7 cellular contexts compared by ENCODE assay signal in genomic region chr19:29211041-29211440, GRCh38. TPM values are rescaled to one million over a fixed set of nuclear protein-coding genes. Genes with fewer than 3 reads are reported as not detected.
DNase-seq lines count a peak whose midpoint lies in the region; ATAC-seq, FAIRE-seq and TF ChIP-seq lines count a peak whose summit lies in the region.
"Not testable (repeated sequence)": the region's sequence is repeated elsewhere in the genome, so short reads cannot be mapped to it uniquely, and the experiment has no call there.

No MANE protein-coding gene starts in this region.

- TF ChIP-seq CTCF in DND-41 (IDR thresholded peaks at IDR 0.05; ENCODE audit: borderline replicate concordance, extremely low read depth, low read length, poor library complexity, severe bottlenecking); LNCaP clone FGC (IDR thresholded peaks at IDR 0.05; ENCODE audit: control insufficient read depth, extremely low read depth, insufficient read depth); endothelial cell of umbilical vein (IDR thresholded peaks at IDR 0.05; ENCODE audit: extremely low read depth in 1 of 2, insufficient read depth in 1 of 2, low read depth in 1 of 2, low read length in 2 of 2); HepG2 (CRISPR knock-in tag; IDR thresholded peaks at IDR 0.05); parathyroid adenoma (IDR thresholded peaks at IDR 0.05): not testable (repeated sequence)

- not testable (repeated sequence) for H2AFZ ChIP-seq in DND-41 (ENCODE audit: low read depth, low read length); endothelial cell of umbilical vein (ENCODE audit: low read depth, low read length); HepG2 (ENCODE audit: low read length); parathyroid adenoma

- H3K9ac ChIP-seq in DND-41 (ENCODE audit: low read depth, low read length); adipocyte (ENCODE audit: low read length); endothelial cell of umbilical vein (replicated peaks; ENCODE audit: extremely low read depth, insufficient read depth, low read length); HepG2 (ENCODE audit: insufficient read depth, low read depth, low read length); parathyroid adenoma: not testable (repeated sequence)

- peak overlapping the region; percentile 97 for H3K27ac Mint-ChIP-seq in activated CD4-positive, alpha-beta T cell treated with anti-CD3 and anti-CD28 coated beads, Interleukin-2, amount 10 ng/mL, durations not matched to agents 24 days and 14 days

- H3K27ac ChIP-seq in DND-41 (ENCODE audit: low read length); endothelial cell of umbilical vein (ENCODE audit: insufficient read depth, low read depth, low read length); HepG2 (ENCODE audit: extremely low read length, insufficient read depth, low read length); parathyroid adenoma: not testable (repeated sequence)

- H3K27me3 Mint-ChIP-seq in activated CD4-positive, alpha-beta T cell treated with anti-CD3 and anti-CD28 coated beads, Interleukin-2, amount 10 ng/mL, durations not matched to agents 24 days and 14 days, result not testable (repeated sequence)

- H3K36me3 Mint-ChIP-seq in activated CD4-positive, alpha-beta T cell treated with anti-CD3 and anti-CD28 coated beads, Interleukin-2, amount 10 ng/mL, durations not matched to agents 24 days and 14 days (ENCODE audit: low read depth), result peaks cover 49% of the 10 kb centered on the region

- dilution Hi-C loops in endothelial cell of umbilical vein (cut with MboI; ENCODE audit: extremely low pct_ligation_motif_present, low sequenced_read_pairs), result not testable (repeated sequence)

- H3K4me2 ChIP-seq in DND-41 (ENCODE audit: insufficient read depth, low read length) (peak overlapping the region; percentile 79), endothelial cell of umbilical vein (ENCODE audit: insufficient read depth, low read length) (peak overlapping the region; percentile 69), HepG2 (ENCODE audit: low read depth, low read length) (peak overlapping the region; percentile 88), parathyroid adenoma (ENCODE audit: low read length) (peak overlapping the region; percentile 60)

- peaks cover 51% of the 10 kb centered on the region for H4K20me1 ChIP-seq in DND-41 (ENCODE audit: insufficient read depth, low read length)
- H4K20me1 ChIP-seq in endothelial cell of umbilical vein (replicated peaks; ENCODE audit: control insufficient read depth, extremely low read depth, insufficient read depth, low read length), result peaks cover 14% of the 10 kb centered on the region
- peaks cover 30% of the 10 kb centered on the region for H4K20me1 ChIP-seq in HepG2 (ENCODE audit: insufficient read depth, low read length)

- not testable (repeated sequence) for BruUV-seq in endothelial cell of umbilical vein (replicated peaks; lab: Mats Ljungman, UMichigan); HepG2 (replicated peaks; lab: Mats Ljungman, UMichigan)

- ATAC-seq in DND-41 (ENCODE audit: insufficient read depth, low read depth); HepG2: not testable (repeated sequence)

- TF ChIP-seq POLR2A in endothelial cell of umbilical vein (IDR thresholded peaks at IDR 0.05; ENCODE audit: low read depth, low read length); HepG2 (IDR thresholded peaks at IDR 0.05; ENCODE audit: insufficient read depth in 1 of 2, low read depth in 2 of 2, low read length in 2 of 2): not testable (repeated sequence)

- not testable (repeated sequence) for H3K27me3 ChIP-seq in DND-41 (ENCODE audit: insufficient read depth, low read length, poor library complexity); adipocyte (replicated peaks; ENCODE audit: control insufficient read depth, insufficient read depth, low read length); endothelial cell of umbilical vein (ENCODE audit: control insufficient read depth in 2 of 2, insufficient read depth in 2 of 2, low read length in 2 of 2); HepG2 (ENCODE audit: control insufficient read depth in 1 of 2, insufficient read depth in 2 of 2, low read length in 2 of 2); parathyroid adenoma (ENCODE audit: control insufficient read depth, insufficient read depth, low read length)

- not testable (repeated sequence) for FAIRE-seq in endothelial cell of umbilical vein (lab: Jason Lieb, UNC); HepG2 (lab: Jason Lieb, UNC)

- H3K4me1 Mint-ChIP-seq in activated CD4-positive, alpha-beta T cell treated with anti-CD3 and anti-CD28 coated beads, Interleukin-2, amount 10 ng/mL, durations not matched to agents 24 days and 14 days, result peaks cover 38% of the 10 kb centered on the region

- WGBS in HepG2 (ENCODE audit: low lambda C conversion rate), result over 99% methylated on average over 3 of the region's 3 CpGs

- H3K79me2 ChIP-seq in DND-41 (ENCODE audit: insufficient read depth, low read length), result peaks cover 60% of the 10 kb centered on the region
- peaks cover 52% of the 10 kb centered on the region for H3K79me2 ChIP-seq in endothelial cell of umbilical vein (ENCODE audit: control insufficient read depth, insufficient read depth, low read length)
- H3K79me2 ChIP-seq in HepG2 (ENCODE audit: insufficient read depth, low read length), result peaks cover 42% of the 10 kb centered on the region
- H3K79me2 ChIP-seq in parathyroid adenoma, result peaks cover 20% of the 10 kb centered on the region

- not testable (repeated sequence) for H3K9me3 Mint-ChIP-seq in activated CD4-positive, alpha-beta T cell treated with anti-CD3 and anti-CD28 coated beads, Interleukin-2, amount 10 ng/mL, durations not matched to agents 24 days and 14 days

- not testable (repeated sequence) for TF ChIP-seq RAD21 in HepG2 (CRISPR knock-in tag; IDR thresholded peaks at IDR 0.05)

- not testable (repeated sequence) for H3K9me3 ChIP-seq in DND-41 (ENCODE audit: insufficient read depth, low read length, severe bottlenecking); adipocyte (ENCODE audit: control insufficient read depth, low read length); endothelial cell of umbilical vein (replicated peaks; ENCODE audit: control insufficient read depth, insufficient read depth, low read length); HepG2 (ENCODE audit: low read length); parathyroid adenoma (ENCODE audit: control insufficient read depth, low read length)

- CTCF ChIA-PET in endothelial cell of umbilical vein (lab: Charles Lee); HepG2 (lab: Yijun Ruan, JAX; ENCODE audit: low intra/inter-chr PET ratio, low total read pairs): not testable (repeated sequence)

- peak overlapping the region; percentile 96 for H3K4me3 Mint-ChIP-seq in activated CD4-positive, alpha-beta T cell treated with anti-CD3 and anti-CD28 coated beads, Interleukin-2, amount 10 ng/mL, durations not matched to agents 24 days and 14 days

- not testable (repeated sequence) for DNase-seq in DND-41; LNCaP clone FGC (ENCODE audit: low read depth); activated CD4-positive, alpha-beta T cell treated with anti-CD3 and anti-CD28 coated beads, Interleukin-2, amount 10 ng/mL, durations not matched to agents 24 days and 14 days; adipocyte (ENCODE audit: low read depth); endothelial cell of umbilical vein (ENCODE audit: low read depth, low spot score); HepG2 (ENCODE audit: low spot score)

- H3K4me1 ChIP-seq in DND-41 (ENCODE audit: insufficient read depth, low read length) (peaks cover 28% of the 10 kb centered on the region), adipocyte (ENCODE audit: control insufficient read depth, insufficient read depth, low read length) (peaks cover 22% of the 10 kb centered on the region), endothelial cell of umbilical vein (ENCODE audit: control insufficient read depth, extremely low read depth, insufficient read depth, low read length) (peaks cover 11% of the 10 kb centered on the region), HepG2 (ENCODE audit: insufficient read depth, low read length) (peaks cover 29% of the 10 kb centered on the region)
- not testable (repeated sequence) for H3K4me1 ChIP-seq in parathyroid adenoma

- H3K36me3 ChIP-seq in DND-41 (ENCODE audit: insufficient read depth, low read length), result peaks cover 46% of the 10 kb centered on the region
- H3K36me3 ChIP-seq in adipocyte (ENCODE audit: control insufficient read depth, insufficient read depth, low read length, severe bottlenecking), result peaks cover 21% of the 10 kb centered on the region
- H3K36me3 ChIP-seq in endothelial cell of umbilical vein (ENCODE audit: control insufficient read depth in 2 of 2, extremely low read depth in 1 of 2, insufficient read depth in 2 of 2, low read length in 2 of 2); parathyroid adenoma (ENCODE audit: control insufficient read depth, insufficient read depth, low read length): not testable (repeated sequence)
- H3K36me3 ChIP-seq in HepG2 (replicated peaks in 1 of 2; ENCODE audit: control insufficient read depth in 1 of 2, insufficient read depth in 2 of 2, low read length in 2 of 2), result peaks cover 3 to 16% of the 10 kb centered on the region in 2 experiments; a peak in 3 of 5 replicates

- intact Hi-C loops in activated CD4-positive, alpha-beta T cell treated with anti-CD3 and anti-CD28 coated beads, Interleukin-2, amount 10 ng/mL, durations not matched to agents 24 days and 14 days (cut with micrococcal nuclease), result loop anchor here (5.0 kb wide), 1 partner anchor 396 kb away; the partner anchor contains the start of gene POP4
- intact Hi-C loops in endothelial cell of umbilical vein (cut with micrococcal nuclease); HepG2 (cut with micrococcal nuclease; ENCODE audit: unreplicated experiment): not testable (repeated sequence)

- in situ Hi-C loops in HepG2 (cut with HindIII; ENCODE audit: extremely low pct_ligation_motif_present, low pct_unique_long_range_greater_than_20kb), result not testable (repeated sequence)

- peak overlapping the region in 1 of 2 experiments; percentile 81; a peak in 3 of 4 replicates for H3K4me3 ChIP-seq in DND-41 (ENCODE audit: low read depth in 1 of 2, low read length in 2 of 2)
- H3K4me3 ChIP-seq in LNCaP clone FGC (ENCODE audit: low read depth, low read length), result peak overlapping the region; percentile 72
- peak overlapping the region; percentile 92 for H3K4me3 ChIP-seq in adipocyte (ENCODE audit: low read length)
- H3K4me3 ChIP-seq in endothelial cell of umbilical vein (replicated peaks in 1 of 3; ENCODE audit: insufficient read depth in 1 of 3, low read depth in 1 of 3, low read length in 3 of 3), result peak overlapping the region in 1 of 3 experiments; percentile 96
- H3K4me3 ChIP-seq in HepG2 (replicated peaks in 1 of 3; ENCODE audit: insufficient read depth in 1 of 3, low read depth in 2 of 3, low read length in 3 of 3), result peak overlapping the region in 1 of 3 experiments; percentile 83; a peak in 4 of 6 replicates
- peak overlapping the region; percentile 98 for H3K4me3 ChIP-seq in parathyroid adenoma (ENCODE audit: low read depth, low read length)

- TF ChIP-seq EP300 in HepG2 (IDR thresholded peaks at IDR 0.05; ENCODE audit: low read depth in 2 of 2, low read length in 2 of 2); HepG2 (CRISPR knock-in tag; IDR thresholded peaks at IDR 0.05; ENCODE audit: borderline replicate concordance): not testable (repeated sequence)

- POLR2A ChIA-PET in endothelial cell of umbilical vein (lab: Charles Lee); HepG2 (lab: Yijun Ruan, JAX): not testable (repeated sequence)

- H3K9me1 ChIP-seq in endothelial cell of umbilical vein (replicated peaks; ENCODE audit: control insufficient read depth, extremely low read depth, insufficient read depth, low read length), result not testable (repeated sequence)

RNA-seq across cellular contexts. Expression of gene UQCRFS1, which starts 1.9 kb away (rescaled TPM):
- 44.5 and 45.4 TPM in 2 replicates for total RNA-seq in activated CD4-positive, alpha-beta T cell treated with anti-CD3 and anti-CD28 coated beads, Interleukin-2, amount 10 ng/mL, durations not matched to agents 24 days and 14 days
- total RNA-seq in endothelial cell of umbilical vein (26.4 and 28.2 TPM in 2 replicates), HepG2 (2016; rRNA removed; fragmentation: Illumina TruSeq; extraction: Trizol) (51.1 and 59.2 TPM in 2 replicates)
- polyA plus RNA-seq in endothelial cell of umbilical vein (33.8 and 38.5 TPM in 2 replicates), HepG2 (2011; rRNA removed) (39.5 and 49.5 TPM in 2 replicates)
- 38.5 and 42.7 TPM in 2 replicates for polyA plus RNA-seq in endothelial cell of umbilical vein (2011; cell fraction: cytosol; rRNA removed)
- polyA plus RNA-seq in endothelial cell of umbilical vein (2011; cell fraction: nucleus; rRNA removed), result 15.9 and 17.6 TPM in 2 replicates
- polyA plus RNA-seq in endothelial cell of umbilical vein (2012), result 34.7 and 42.8 TPM in 2 replicates
- polyA minus RNA-seq in endothelial cell of umbilical vein, result 35.3 and 35.5 TPM in 2 replicates
- 22.3 TPM for polyA minus RNA-seq in endothelial cell of umbilical vein (2011; cell fraction: cytosol; rRNA and poly(A)+ RNA removed)
- 12.3 and 18.7 TPM in 2 replicates for polyA minus RNA-seq in endothelial cell of umbilical vein (2011; cell fraction: nucleus; rRNA and poly(A)+ RNA removed)
- total RNA-seq in HepG2 (2016; cell fraction: cytosol; rRNA removed; fragmentation: Illumina TruSeq; extraction: Trizol; ENCODE audit: low read depth), result 32.8 and 38.5 TPM in 2 replicates
- 50.1 and 62.4 TPM in 2 replicates for total RNA-seq in HepG2 (2016; cell fraction: insoluble cytoplasmic fraction; rRNA removed; fragmentation: Illumina TruSeq; extraction: Trizol)
- 42.1 and 44.3 TPM in 2 replicates for total RNA-seq in HepG2 (2016; cell fraction: membrane; rRNA removed; fragmentation: Illumina TruSeq; extraction: Trizol)
- total RNA-seq in HepG2 (2016; cell fraction: nucleus; rRNA removed; fragmentation: Illumina TruSeq; extraction: Trizol), result 23.6 and 24.1 TPM in 2 replicates
- 40.4 and 43.1 TPM in 2 replicates for polyA plus RNA-seq in HepG2 (2011; cell fraction: cytosol; rRNA removed)
- polyA plus RNA-seq in HepG2 (2011; cell fraction: nucleus; rRNA removed), result 14.5 and 15.8 TPM in 2 replicates
- polyA plus RNA-seq in HepG2 (2012), result 31.6 and 34.2 TPM in 2 replicates
- polyA plus RNA-seq in HepG2 (2016; cell fraction: cytosol; fragmentation: Illumina TruSeq; extraction: Trizol; ENCODE audit: low read depth), result 46.9 and 48.1 TPM in 2 replicates
- polyA plus RNA-seq in HepG2 (2016; cell fraction: insoluble cytoplasmic fraction; fragmentation: Illumina TruSeq; extraction: Trizol; ENCODE audit: low read depth), result 62.8 and 64.7 TPM in 2 replicates
- polyA plus RNA-seq in HepG2 (2016; cell fraction: membrane; fragmentation: Illumina TruSeq; extraction: Trizol; ENCODE audit: low read depth), result 40.7 and 41.8 TPM in 2 replicates
- polyA plus RNA-seq in HepG2 (2016; cell fraction: nucleus; fragmentation: Illumina TruSeq; extraction: Trizol; ENCODE audit: insufficient read depth, low read depth), result 26.2 and 27.9 TPM in 2 replicates
- 44.4 and 46.6 TPM in 2 replicates for polyA minus RNA-seq in HepG2 (2011; rRNA and poly(A)+ RNA removed; ENCODE audit: low replicate concordance)
- polyA minus RNA-seq in HepG2 (2011; cell fraction: cytosol; rRNA and poly(A)+ RNA removed), result 20.7 and 21.3 TPM in 2 replicates
- polyA minus RNA-seq in HepG2 (2011; cell fraction: nucleus; rRNA and poly(A)+ RNA removed), result 24.2 and 28.1 TPM in 2 replicates
